Comparison of ENCODE assay signal across 1 cellular context in the genomic region with DNA sequence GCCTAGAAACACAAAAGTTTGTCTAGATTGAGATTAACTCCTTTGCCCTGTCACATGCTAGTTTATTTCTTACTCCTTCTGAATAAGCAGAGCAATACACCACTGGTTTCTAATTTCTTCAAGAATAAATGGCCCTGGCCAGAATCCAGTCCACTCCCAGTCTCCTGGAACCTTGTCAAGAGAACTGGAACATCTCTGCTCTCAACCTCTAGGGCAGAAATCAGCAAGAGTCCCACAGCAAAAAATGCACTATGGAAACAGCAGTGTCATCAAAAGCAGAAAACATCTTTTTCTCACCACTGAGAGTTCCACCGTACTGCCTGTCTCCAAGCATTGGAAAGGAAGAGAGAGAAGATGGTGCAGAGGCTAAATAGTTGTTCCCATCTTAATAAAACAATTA.
TF ChIP-seq lines count a peak whose summit lies in the region.

No MANE protein-coding gene starts in this region.

TF ChIP-seq in IMR-90, 13 proteins besides CTCF, POLR2A, EP300 and RAD21 (continued from another document):
- TF ChIP-seq, protein P1, sequence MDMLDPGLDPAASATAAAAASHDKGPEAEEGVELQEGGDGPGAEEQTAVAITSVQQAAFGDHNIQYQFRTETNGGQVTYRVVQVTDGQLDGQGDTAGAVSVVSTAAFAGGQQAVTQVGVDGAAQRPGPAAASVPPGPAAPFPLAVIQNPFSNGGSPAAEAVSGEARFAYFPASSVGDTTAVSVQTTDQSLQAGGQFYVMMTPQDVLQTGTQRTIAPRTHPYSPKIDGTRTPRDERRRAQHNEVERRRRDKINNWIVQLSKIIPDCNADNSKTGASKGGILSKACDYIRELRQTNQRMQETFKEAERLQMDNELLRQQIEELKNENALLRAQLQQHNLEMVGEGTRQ (IDR thresholded peaks at IDR 0.05; ENCODE audit: low read depth, low read length), result no peak
